ENCODE assay signal across 12 cellular contexts in the genomic region with DNA sequence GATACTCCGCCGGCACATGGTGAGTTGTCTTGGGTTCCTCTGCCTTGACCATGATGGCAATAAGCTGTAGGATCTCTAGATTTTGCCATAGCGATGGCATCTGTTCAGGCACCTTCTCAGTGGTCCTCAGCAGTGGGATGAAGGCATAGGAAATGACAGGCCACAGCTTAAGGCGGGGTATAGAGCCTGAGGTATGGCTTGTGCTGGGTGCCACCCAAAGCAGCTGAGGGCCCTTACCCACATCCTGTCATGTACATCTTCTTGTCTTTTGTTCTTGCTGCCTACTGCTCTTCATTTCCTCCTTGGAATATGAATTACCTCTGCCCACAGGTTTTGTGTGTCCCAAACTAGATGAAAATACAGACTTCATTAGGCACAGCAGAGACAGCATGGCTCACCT.
DNase-seq lines count a peak whose midpoint lies in the region; ATAC-seq lines count a peak whose summit lies in the region.
"Had no signal": no experiment of that assay in that cellular context is flagged by ENCODE, and none has a peak within 500 bp of the region (broad histone marks: within the 10 kb centered on the region; RNA-seq: fewer than 3 reads in every experiment).

No MANE protein-coding gene starts in this region.

- H3K36me3 Mint-ChIP-seq in memory B cell: peaks cover 22% of the 10 kb centered on the region

- H3K27ac Mint-ChIP-seq in memory B cell: peak overlapping the region; percentile 60
- H3K27ac Mint-ChIP-seq: HFFc6 had no signal

- no peak for ATAC-seq in memory B cell (ENCODE audit: low read depth)
- ATAC-seq in stimulated activated naive CD8-positive, alpha-beta T cell treated with anti-CD3 and anti-CD28 coated beads, Interleukin-15, Interleukin-2, amounts not matched to agents 100 U/mL and 50 U/mL, for 24 hours: peak; percentile 94

- H3K4me1 Mint-ChIP-seq in memory B cell: peaks cover 2% of the 10 kb centered on the region

- no peaks in the 10 kb centered on the region for H3K9me3 Mint-ChIP-seq in memory B cell
- H3K9me3 Mint-ChIP-seq: HFFc6 had no signal

- H3K4me3 Mint-ChIP-seq in memory B cell: no peak overlapping the region
- H3K4me3 Mint-ChIP-seq: HFFc6 had no signal

- H3K27me3 Mint-ChIP-seq in memory B cell: no peaks in the 10 kb centered on the region

- DNase-seq in activated CD4-positive, CD25-positive, alpha-beta regulatory T cell treated with anti-CD3 and anti-CD28 coated beads, Interleukin-2, amount 50 U/mL, for 16 hours (ENCODE audit: low read depth, low spot score): peak; percentile 13
- DNase-seq in activated CD4-positive, CD25-positive, alpha-beta regulatory T cell treated with anti-CD3 and anti-CD28 coated beads, Interleukin-2, amount 50 U/mL, for 72 hours: no peak
- peak; percentile 7 for DNase-seq in activated T-cell treated with anti-CD3 and anti-CD28 coated beads for 48 hours (ENCODE audit: low read depth)
- DNase-seq in memory B cell (ENCODE audit: low spot score in 2 of 2): no peak
- DNase-seq in stimulated activated naive CD8-positive, alpha-beta T cell treated with anti-CD3 and anti-CD28 coated beads, Interleukin-15, Interleukin-2, amounts not matched to agents 100 U/mL and 50 U/mL, for 24 hours: peak; percentile 27
- no peak for DNase-seq in UCSD-AML1 (lab: John Stamatoyannopoulos, UW; ENCODE audit: unreplicated experiment)
- DNase-seq in NCI-H2227 treated with DMSO at 0.1 percent for 48 hours (lab: John Stamatoyannopoulos, UW): no peak
- no peak for DNase-seq in AG08396 (ENCODE audit: low spot score)
- DNase-seq: HFFc6, NCI-H1417 treated with DMSO at 0.1 percent for 48 hours, OCI-M1, WERI-Rb-1 had no signal

Comparison
In these comparisons a context has a peak if more than half of its experiments do, and no peak if none do; other contexts are left out.
1. DNase-seq: peak in activated CD4-positive, CD25-positive, alpha-beta regulatory T cell treated with anti-CD3 and anti-CD28 coated beads, Interleukin-2, amount 50 U/mL, for 16 hours (single experiment), activated T-cell treated with anti-CD3 and anti-CD28 coated beads for 48 hours (single experiment) and stimulated activated naive CD8-positive, alpha-beta T cell treated with anti-CD3 and anti-CD28 coated beads, Interleukin-15, Interleukin-2, amounts not matched to agents 100 U/mL and 50 U/mL, for 24 hours (single experiment); none in activated CD4-positive, CD25-positive, alpha-beta regulatory T cell treated with anti-CD3 and anti-CD28 coated beads, Interleukin-2, amount 50 U/mL, for 72 hours (single experiment), memory B cell (0 of 2), UCSD-AML1 (single experiment), NCI-H2227 treated with DMSO at 0.1 percent for 48 hours (single experiment) and AG08396 (single experiment).